9 cellular contexts compared by ENCODE assay signal in genomic region chr20:45835230-45836224, GRCh38. TPM values are rescaled to one million over a fixed set of nuclear protein-coding genes. Genes with fewer than 3 reads are reported as not detected.
DNase-seq lines count a peak whose midpoint lies in the region; ATAC-seq and TF ChIP-seq lines count a peak whose summit lies in the region.
"Had no signal": no experiment of that assay in that cellular context is flagged by ENCODE, and none has a peak within 500 bp of the region (broad histone marks: within the 10 kb centered on the region; RNA-seq: fewer than 3 reads in every experiment).

No MANE protein-coding gene starts in this region.

- H3K9ac ChIP-seq in adipocyte (ENCODE audit: low read length), result peak overlapping the region; percentile 97

- H3K4me1 Mint-ChIP-seq in activated T-cell treated with anti-CD3 and anti-CD28 coated beads, Interleukin-2, amount 50 U/mL, for 24 hours (ENCODE audit: low read depth), result peaks cover 12% of the 10 kb centered on the region

- H3K9me3 Mint-ChIP-seq in activated T-cell treated with anti-CD3 and anti-CD28 coated beads, Interleukin-2, amount 50 U/mL, for 24 hours, result no peaks in the 10 kb centered on the region

- 63% methylated on average over 10 of the region's 10 CpGs for WGBS in right cardiac atrium
- WGBS in transverse colon (ENCODE audit: low coverage in 1 of 2), 2 donors, result 70 to 81% methylated on average over 5 to 10 of the region's 10 CpGs

- H3K27me3 Mint-ChIP-seq in activated T-cell treated with anti-CD3 and anti-CD28 coated beads, Interleukin-2, amount 50 U/mL, for 24 hours, result no peaks in the 10 kb centered on the region

- no peaks in the 10 kb centered on the region for H3K27me3 ChIP-seq in adipocyte (replicated peaks; ENCODE audit: control insufficient read depth, insufficient read depth, low read length)
- H3K27me3 ChIP-seq in right cardiac atrium (ENCODE audit: control insufficient read depth, insufficient read depth), result no peaks in the 10 kb centered on the region
- H3K27me3 ChIP-seq in transverse colon, result no peaks in the 10 kb centered on the region

- H3K36me3 ChIP-seq in adipocyte (ENCODE audit: control insufficient read depth, insufficient read depth, low read length, severe bottlenecking) (peaks cover 27% of the 10 kb centered on the region), transverse colon (no peaks in the 10 kb centered on the region)

- peak overlapping the region; percentile 85 for H3K27ac ChIP-seq in right cardiac atrium (ENCODE audit: low read length)
- H3K27ac ChIP-seq in transverse colon, result peak overlapping the region; percentile 91 to 98 (median 93)

- ATAC-seq in right cardiac atrium, result peak; percentile 38 to 48
- ATAC-seq in GM19463 (IDR thresholded peaks at IDR 0.05; ENCODE audit: unreplicated experiment), result no peak
- ATAC-seq in GM18909 (IDR thresholded peaks at IDR 0.05; ENCODE audit: poor library complexity, unreplicated experiment), result no peak

- H3K4me3 ChIP-seq in adipocyte (ENCODE audit: low read length) (peak overlapping the region; percentile 91), right cardiac atrium (ENCODE audit: low read length) (peak overlapping the region; percentile 50), transverse colon (peak overlapping the region in 1 of 4 donors; percentile 84)

- H3K27ac Mint-ChIP-seq in activated T-cell treated with anti-CD3 and anti-CD28 coated beads, Interleukin-2, amount 50 U/mL, for 24 hours, result no peak overlapping the region

- H3K4me3 Mint-ChIP-seq in activated T-cell treated with anti-CD3 and anti-CD28 coated beads, Interleukin-2, amount 50 U/mL, for 24 hours, result peak overlapping the region; percentile 71

- H3K4me1 ChIP-seq in adipocyte (ENCODE audit: control insufficient read depth, insufficient read depth, low read length), result peaks cover 34% of the 10 kb centered on the region
- H3K4me1 ChIP-seq in right cardiac atrium (ENCODE audit: control insufficient read depth, insufficient read depth, low read length), result peaks cover 4% of the 10 kb centered on the region
- peaks cover 19 to 40% (median 28%) of the 10 kb centered on the region in 4 donors for H3K4me1 ChIP-seq in transverse colon

- no peak for TF ChIP-seq POLR2A in transverse colon (IDR thresholded peaks at IDR 0.05)

- no peaks in the 10 kb centered on the region for H3K9me3 ChIP-seq in adipocyte (ENCODE audit: control insufficient read depth, low read length)
- H3K9me3 ChIP-seq in right cardiac atrium (ENCODE audit: control insufficient read depth, low read length), result no peaks in the 10 kb centered on the region
- no peaks in the 10 kb centered on the region for H3K9me3 ChIP-seq in transverse colon

- in situ Hi-C loops in transverse colon (cut with MboI; ENCODE audit: low pct_ligation_motif_present in 1 of 4, low pct_unique_long_range_greater_than_20kb in 1 of 4, low sequenced_read_pairs in 3 of 4), result no loop called here

- DNase-seq in activated T-cell treated with anti-CD3 and anti-CD28 coated beads, Interleukin-2, amount 50 U/mL, for 24 hours, result no peak
- no peak for DNase-seq in activated T-cell treated with anti-CD3 and anti-CD28 coated beads, Interleukin-2, amount 50 U/mL, for 1 hour
- peak; percentile 54 for DNase-seq in adipocyte (ENCODE audit: low read depth)
- peak; percentile 83 to 87 (median 85) for DNase-seq in right cardiac atrium
- peak; percentile 20 for DNase-seq in transverse colon
- no peak for DNase-seq in islet precursor cell

- H3K36me3 Mint-ChIP-seq in activated T-cell treated with anti-CD3 and anti-CD28 coated beads, Interleukin-2, amount 50 U/mL, for 24 hours (ENCODE audit: low read depth), result no peaks in the 10 kb centered on the region

- TF ChIP-seq EP300 in transverse colon (IDR thresholded peaks at IDR 0.05; ENCODE audit: low read depth), result no peak

- TF ChIP-seq CTCF in transverse colon (IDR thresholded peaks at IDR 0.05), result peak in 1 of 5 experiments; percentile 9

- intact Hi-C loops in right cardiac atrium (cut with DNase I) (loop anchor here in 1 of 4 donors (10.0 kb wide), 1 partner anchor 99 kb away; the partner anchor contains the start of gene PCIF1), transverse colon (cut with DNase I; ENCODE audit: low total_unique reads) (no loop called here)

RNA-seq across cellular contexts. Expression of gene SNX21, which starts 1.9 kb away (rescaled TPM):
- 10 to 100 TPM; 25.8 to 30.7 (median 28.7) TPM for total RNA-seq in right cardiac atrium
- 23.5 TPM for polyA plus RNA-seq in right cardiac atrium
- total RNA-seq in transverse colon, result 100 to 1,000 TPM in 1 of 4 donors, 10 to 100 TPM in 3; 36.7 to 222 (median 63.0) TPM

RNA-seq across cellular contexts. Expression of gene TNNC2, which starts 8.4 kb away (rescaled TPM):
- total RNA-seq in right cardiac atrium (under 1 TPM in 1 of 4 donors, not detected in 3; 0.46 TPM), transverse colon (10 to 100 TPM in 1 of 4 donors, 1 to 10 TPM in 2, not detected in 1; 3.5 to 36.3 (median 4.6) TPM)
- polyA plus RNA-seq in right cardiac atrium, result 0.77 TPM
- total RNA-seq: renal cortical epithelial cell had no signal

RNA-seq across cellular contexts. Expression of gene ACOT8, which starts 21.7 kb away (rescaled TPM):
- total RNA-seq in right cardiac atrium (10 to 100 TPM; 21.1 to 31.5 (median 30.2) TPM), transverse colon (100 to 1,000 TPM in 1 of 4 donors, 10 to 100 TPM in 3; 84.6 to 108 (median 99.7) TPM)
- polyA plus RNA-seq in right cardiac atrium, result 47.9 TPM

RNA-seq across cellular contexts. Expression of gene ZSWIM3, which starts 21.9 kb away (rescaled TPM):
- total RNA-seq in right cardiac atrium, result 1 to 10 TPM; 1.7 to 3.3 (median 2.4) TPM
- 2.1 TPM for polyA plus RNA-seq in right cardiac atrium
- total RNA-seq in transverse colon, result 1 to 10 TPM; 2.2 to 8.3 (median 5.7) TPM

RNA-seq across cellular contexts. Expression of gene UBE2C, which starts 23.1 kb away (rescaled TPM):
- total RNA-seq in right cardiac atrium (1 to 10 TPM in 2 of 4 donors, under 1 TPM in 1, not detected in 1; 0.85 to 2.1 (median 1.7) TPM), transverse colon (10 to 100 TPM in 1 of 4 donors, 1 to 10 TPM in 3; 2.7 to 27.1 (median 6.9) TPM)
- 0.25 TPM for polyA plus RNA-seq in right cardiac atrium

Comparison
In these comparisons a context has a peak if more than half of its experiments do, and no peak if none do; other contexts are left out.
1. DNase-seq: peak in adipocyte (single experiment), right cardiac atrium (3 of 3) and transverse colon (single experiment); none in activated T-cell treated with anti-CD3 and anti-CD28 coated beads, Interleukin-2, amount 50 U/mL, for 24 hours (single experiment), activated T-cell treated with anti-CD3 and anti-CD28 coated beads, Interleukin-2, amount 50 U/mL, for 1 hour (single experiment) and islet precursor cell (single experiment).
2. ATAC-seq: peak in right cardiac atrium (2 of 2); none in GM19463 (single experiment) and GM18909 (single experiment).